ENCODE assay signal across 18 cellular contexts in the genomic region with DNA sequence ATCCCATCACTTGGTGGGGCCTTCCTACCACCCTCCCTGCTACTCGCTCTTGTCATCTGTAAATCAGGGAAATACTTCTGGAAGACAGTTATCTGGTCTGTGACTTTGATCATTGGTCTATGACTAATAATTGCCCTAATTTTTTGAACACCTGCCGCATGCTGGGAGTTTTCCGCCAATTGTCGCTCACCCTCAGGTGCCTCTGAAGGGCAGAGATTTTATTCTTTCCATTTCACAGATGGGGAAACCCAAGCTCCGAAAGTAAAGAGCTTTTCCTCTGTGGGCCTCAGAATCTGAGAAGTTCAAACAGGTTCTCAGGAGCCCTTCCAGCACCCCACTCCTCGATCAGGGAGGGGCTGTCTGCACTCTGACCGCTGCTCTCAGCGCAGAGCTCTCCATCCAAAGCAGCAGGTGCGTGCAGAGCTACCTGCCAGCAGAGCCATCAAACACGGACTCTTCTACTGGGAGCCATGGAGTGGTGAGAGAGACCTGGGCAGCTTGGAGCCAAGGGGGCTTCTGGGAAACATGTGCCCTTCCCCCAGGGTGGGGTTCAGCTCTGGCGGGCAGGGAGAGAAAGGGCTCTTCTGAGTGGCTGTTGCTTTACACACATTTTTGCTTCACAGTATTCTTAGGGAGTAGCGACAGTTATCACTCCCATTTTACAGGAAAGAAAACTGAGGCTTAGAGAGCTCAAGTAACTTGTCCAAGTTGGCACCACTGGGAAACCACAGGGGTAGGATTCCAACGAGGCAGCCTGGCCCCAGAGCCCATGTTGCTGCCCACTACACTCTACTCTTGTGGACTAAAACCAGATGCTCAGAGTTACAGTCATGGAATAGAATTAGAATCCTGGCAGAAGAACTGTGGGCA. TPM values are rescaled to one million over a fixed set of nuclear protein-coding genes. Genes with fewer than 3 reads are reported as not detected.
DNase-seq lines count a peak whose midpoint lies in the region; ATAC-seq and TF ChIP-seq lines count a peak whose summit lies in the region.
"Had no signal": no experiment of that assay in that cellular context is flagged by ENCODE, and none has a peak within 500 bp of the region (broad histone marks: within the 10 kb centered on the region; RNA-seq: fewer than 3 reads in every experiment).

No MANE protein-coding gene starts in this region.

- no peak overlapping the region for H3K4me3 ChIP-seq in CD8-positive, alpha-beta T cell (ENCODE audit: low read depth, low read length)
- H3K4me3 ChIP-seq in OCI-LY7 (ENCODE audit: low read depth, low read length, poor library complexity, severe bottlenecking) (peak overlapping the region; percentile 5), neuronal stem cell (ENCODE audit: low read length in 2 of 2) (no peak overlapping the region)
- H3K4me3 ChIP-seq: colonic mucosa, neural progenitor cell had no signal

- H3K4me1 Mint-ChIP-seq in activated CD4-positive, alpha-beta T cell treated with anti-CD3 and anti-CD28 coated beads, Interleukin-2, amount 10 ng/mL, durations not matched to agents 24 days and 14 days: peaks cover 56% of the 10 kb centered on the region
- H3K4me1 Mint-ChIP-seq in CD8-positive, alpha-beta T cell (ENCODE audit: low read depth): peaks cover 36% of the 10 kb centered on the region

- TF ChIP-seq CTCF in CD8-positive, alpha-beta T cell (IDR thresholded peaks at IDR 0.05): no peak
- TF ChIP-seq CTCF in OCI-LY7 (conservative IDR thresholded peaks at IDR 0.05; ENCODE audit: low read length): no peak

- H3K27me3 ChIP-seq in CD8-positive, alpha-beta T cell (ENCODE audit: insufficient read depth, low read length): no peaks in the 10 kb centered on the region
- peaks cover 33 to 89% (median 52%) of the 10 kb centered on the region in 3 experiments for H3K27me3 ChIP-seq in neuronal stem cell (ENCODE audit: control insufficient read depth in 3 of 3, insufficient read depth in 3 of 3, low read depth in 1 of 3, low read length in 3 of 3)

- no peak overlapping the region for H3K4me3 Mint-ChIP-seq in activated CD4-positive, alpha-beta T cell treated with anti-CD3 and anti-CD28 coated beads, Interleukin-2, amount 10 ng/mL, durations not matched to agents 24 days and 14 days
- H3K4me3 Mint-ChIP-seq in CD8-positive, alpha-beta T cell: no peak overlapping the region
- H3K4me3 Mint-ChIP-seq: neural progenitor cell had no signal

- no TSS peak for BruUV-seq in OCI-LY7 (replicated peaks; lab: Mats Ljungman, UMichigan)

- H3K9me3 ChIP-seq in CD8-positive, alpha-beta T cell (ENCODE audit: low read length): no peaks in the 10 kb centered on the region
- H3K9me3 ChIP-seq in OCI-LY7 (ENCODE audit: low read length) (no peaks in the 10 kb centered on the region), neuronal stem cell (replicated peaks in 1 of 2; ENCODE audit: control insufficient read depth in 2 of 2, insufficient read depth in 1 of 2, low read depth in 1 of 2, low read length in 2 of 2) (peaks cover 0 to 5% of the 10 kb centered on the region in 2 donors)
- H3K9me3 ChIP-seq: colonic mucosa had no signal

- H4K91ac ChIP-seq in neuronal stem cell (ENCODE audit: low read depth, low read length, poor library complexity): no peak overlapping the region

- H3K9me3 Mint-ChIP-seq in activated CD4-positive, alpha-beta T cell treated with anti-CD3 and anti-CD28 coated beads, Interleukin-2, amount 10 ng/mL, durations not matched to agents 24 days and 14 days: no peaks in the 10 kb centered on the region
- H3K9me3 Mint-ChIP-seq in CD8-positive, alpha-beta T cell: no peaks in the 10 kb centered on the region
- H3K9me3 Mint-ChIP-seq: activated T-helper 2 cell treated with anti-CD3 and anti-CD28 coated beads, Interferon-gamma antibody, Interleukin-2, Interleukin-4, amounts not matched to agents 10 μg/mL and 5 μg/mL and 100 μg/mL, durations not matched to agents 14 hours and 24 hours and 36 hours; neural progenitor cell had no signal

- H2BK12ac ChIP-seq in neuronal stem cell (ENCODE audit: low read length): no peak overlapping the region

- WGBS in neuronal stem cell (ENCODE audit: extremely low coverage in 2 of 2, insufficient read length in 2 of 2, insufficient replicate concordance in 1 of 2), 2 donors: no CpG with 5 or more reads among the region's 13 CpGs

- H2BK120ac ChIP-seq in neuronal stem cell (ENCODE audit: low read depth, low read length): no peak overlapping the region

- peak overlapping the region; percentile 9 for H2AK5ac ChIP-seq in neuronal stem cell (ENCODE audit: low read depth, low read length)

- H3K18ac ChIP-seq in neuronal stem cell (ENCODE audit: low read length): peak overlapping the region; percentile 62

- no peak overlapping the region for H3K14ac ChIP-seq in neuronal stem cell (ENCODE audit: low read length)

- no peak for ATAC-seq in CD8-positive, alpha-beta T cell
- ATAC-seq in HG03097 (IDR thresholded peaks at IDR 0.05; ENCODE audit: low FRiP score, unreplicated experiment): no peak

- DNase-seq in activated CD4-positive, alpha-beta T cell treated with anti-CD3 and anti-CD28 coated beads, Interleukin-2, amount 10 ng/mL, durations not matched to agents 24 days and 14 days: no peak
- DNase-seq in activated CD4-positive, alpha-beta T cell treated with anti-CD3 and anti-CD28 coated beads, Interleukin-2, amount 50 U/mL, for 1 hour: no peak
- no peak for DNase-seq in CD8-positive, alpha-beta T cell
- DNase-seq in OCI-LY7 (ENCODE audit: low spot score): peak; percentile 29
- no peak for DNase-seq in neuronal stem cell (ENCODE audit: low spot score)
- no peak for DNase-seq in NCI-H2227 treated with DMSO at 0.1 percent for 48 hours (lab: John Stamatoyannopoulos, UW)
- DNase-seq in caudate nucleus (lab: John Stamatoyannopoulos, UW): no peak
- DNase-seq: colonic mucosa, COR-L47, foreskin fibroblast, midbrain, NCI-H2081, NCI-H524, OCI-M1 had no signal

- no peaks in the 10 kb centered on the region for H3K79me2 ChIP-seq in OCI-LY7 (ENCODE audit: insufficient read depth, low read depth, low read length)

- H2BK5ac ChIP-seq in neuronal stem cell (ENCODE audit: low read length): no peak overlapping the region

- peak overlapping the region; percentile 57 for H3K4me2 ChIP-seq in OCI-LY7 (ENCODE audit: low read length)
- no peak overlapping the region for H3K4me2 ChIP-seq in neuronal stem cell (ENCODE audit: insufficient read depth, low read length, poor library complexity, severe bottlenecking)
- H3K4me2 ChIP-seq: neural progenitor cell had no signal

- H3K4me1 ChIP-seq in CD8-positive, alpha-beta T cell (ENCODE audit: insufficient read depth, low read length): peaks cover 20% of the 10 kb centered on the region
- H3K4me1 ChIP-seq in OCI-LY7 (ENCODE audit: insufficient read depth, low read length, poor library complexity, severe bottlenecking): peaks cover 46% of the 10 kb centered on the region
- H3K4me1 ChIP-seq in neuronal stem cell (ENCODE audit: control insufficient read depth in 2 of 2, insufficient read depth in 1 of 2, low read depth in 1 of 2, low read length in 2 of 2): peaks cover 0 to 7% of the 10 kb centered on the region in 2 donors

- POLR2A ChIA-PET in CD8-positive, alpha-beta T cell (lab: Charles Lee): no interaction called here
- POLR2A ChIA-PET in OCI-LY7 (lab: Charles Lee): interaction anchor here (0.7 kb wide), 1 partner anchor 388 kb away, joined by 3 read pairs; no protein-coding TSS in a partner anchor

- H3K27me3 Mint-ChIP-seq in activated CD4-positive, alpha-beta T cell treated with anti-CD3 and anti-CD28 coated beads, Interleukin-2, amount 10 ng/mL, durations not matched to agents 24 days and 14 days: no peaks in the 10 kb centered on the region
- no peaks in the 10 kb centered on the region for H3K27me3 Mint-ChIP-seq in CD8-positive, alpha-beta T cell (ENCODE audit: low read depth)

- peaks cover 3% of the 10 kb centered on the region for H3K36me3 ChIP-seq in CD8-positive, alpha-beta T cell (ENCODE audit: insufficient read depth, low read length)
- H3K36me3 ChIP-seq in OCI-LY7 (ENCODE audit: insufficient read depth, low read length) (no peaks in the 10 kb centered on the region), neuronal stem cell (replicated peaks in 1 of 2; ENCODE audit: control insufficient read depth in 2 of 2, insufficient read depth in 2 of 2, low read length in 2 of 2) (no peaks in the 10 kb centered on the region)
- H3K36me3 ChIP-seq: colonic mucosa, neural progenitor cell had no signal

- H3K27ac ChIP-seq in CD8-positive, alpha-beta T cell (ENCODE audit: low read depth, low read length): no peak overlapping the region
- no peak overlapping the region for H3K27ac ChIP-seq in OCI-LY7 (ENCODE audit: low read depth, low read length, poor library complexity, severe bottlenecking)
- H3K27ac ChIP-seq in neuronal stem cell (replicated peaks; ENCODE audit: low read length): no peak overlapping the region
- no peak overlapping the region for H3K27ac ChIP-seq in caudate nucleus (ENCODE audit: low read depth, low read length)
- H3K27ac ChIP-seq: colonic mucosa, neural progenitor cell had no signal

- no peaks in the 10 kb centered on the region for H4K20me1 ChIP-seq in OCI-LY7 (ENCODE audit: insufficient read depth, low read length)

- H3K79me1 ChIP-seq in neuronal stem cell (ENCODE audit: low read depth, low read length): no peaks in the 10 kb centered on the region

- no peak overlapping the region for H2AFZ ChIP-seq in OCI-LY7 (ENCODE audit: low read length)
- no peak overlapping the region for H2AFZ ChIP-seq in neuronal stem cell (ENCODE audit: low read length)
- H2AFZ ChIP-seq: neural progenitor cell had no signal

- no peak overlapping the region for H3K23ac ChIP-seq in neuronal stem cell (ENCODE audit: low read depth, low read length, poor library complexity)

- peak overlapping the region; percentile 65 for H3K27ac Mint-ChIP-seq in activated CD4-positive, alpha-beta T cell treated with anti-CD3 and anti-CD28 coated beads, Interleukin-2, amount 10 ng/mL, durations not matched to agents 24 days and 14 days
- peak overlapping the region; percentile 35 for H3K27ac Mint-ChIP-seq in CD8-positive, alpha-beta T cell
- H3K27ac Mint-ChIP-seq: activated T-helper 2 cell treated with anti-CD3 and anti-CD28 coated beads, Interferon-gamma antibody, Interleukin-2, Interleukin-4, amounts not matched to agents 10 μg/mL and 5 μg/mL and 100 μg/mL, durations not matched to agents 14 hours and 24 hours and 36 hours; neural progenitor cell had no signal

- no peak overlapping the region for H3K4ac ChIP-seq in neuronal stem cell (ENCODE audit: low read length)

- H4K8ac ChIP-seq in neuronal stem cell (ENCODE audit: low read depth, low read length): no peak overlapping the region

- H3K9ac ChIP-seq in neuronal stem cell (ENCODE audit: low read depth, low read length, poor library complexity): no peak overlapping the region
- H3K9ac ChIP-seq: neural progenitor cell had no signal

- CTCF ChIA-PET in CD8-positive, alpha-beta T cell (lab: Charles Lee): interaction anchor here (0.9 to 14.6 kb wide), 7 partner anchors 10 to 166 kb away, joined by 3 to 111 read pairs (median 4); no protein-coding TSS in a partner anchor
- CTCF ChIA-PET in OCI-LY7 (lab: Charles Lee; ENCODE audit: unreplicated experiment): interaction anchor here (0.6 to 1.3 kb wide), 3 partner anchors 87 to 614 kb away, joined by 3 to 12 read pairs (median 4); no protein-coding TSS in a partner anchor

- intact Hi-C loops in activated CD4-positive, alpha-beta T cell treated with anti-CD3 and anti-CD28 coated beads, Interleukin-2, amount 10 ng/mL, durations not matched to agents 24 days and 14 days (cut with micrococcal nuclease): no loop called here
- intact Hi-C loops in CD8-positive, alpha-beta T cell (cut with DNase I, micrococcal nuclease): loop anchor here in 1 of 2 experiments (10.0 kb wide), 1 partner anchor 269 kb away; no protein-coding TSS in a partner anchor
- intact Hi-C loops in OCI-LY7 (cut with micrococcal nuclease; ENCODE audit: unreplicated experiment): loop anchor here (10.0 kb wide), 1 partner anchor 299 kb away; a partner anchor contains a TSS

- H3K36me3 Mint-ChIP-seq in activated CD4-positive, alpha-beta T cell treated with anti-CD3 and anti-CD28 coated beads, Interleukin-2, amount 10 ng/mL, durations not matched to agents 24 days and 14 days (ENCODE audit: low read depth): peaks cover 61% of the 10 kb centered on the region
- H3K36me3 Mint-ChIP-seq in CD8-positive, alpha-beta T cell: peaks cover 31% of the 10 kb centered on the region
- H3K36me3 Mint-ChIP-seq: neural progenitor cell had no signal

- no peaks in the 10 kb centered on the region for H3K9me2 ChIP-seq in OCI-LY7 (ENCODE audit: insufficient read depth, low read length)

- no peak overlapping the region for H2BK15ac ChIP-seq in neuronal stem cell (ENCODE audit: low read length)

RNA-seq across cellular contexts. Expression of a gene that starts 5.8 kb away (rescaled TPM):
- 110 and 112 TPM in 2 replicates for total RNA-seq in activated CD4-positive, alpha-beta T cell treated with anti-CD3 and anti-CD28 coated beads, Interleukin-2, amount 10 ng/mL, durations not matched to agents 24 days and 14 days
- total RNA-seq in CD8-positive, alpha-beta T cell: 100 to 1,000 TPM; 423 to 424 TPM
- 9.5 and 12.2 TPM in 2 replicates for total RNA-seq in OCI-LY7 (2014; rRNA removed; shearing (Covaris generic))
- 39.5 and 41.1 TPM in 2 replicates for total RNA-seq in OCI-LY7 (2022)
- polyA plus RNA-seq in neuronal stem cell (2013, experiment 1 of 2): 0.15 TPM
- 0.25 TPM for polyA plus RNA-seq in neuronal stem cell (2013, experiment 2 of 2)
- polyA plus RNA-seq: AG04450 had no signal
